ENCODE assay signal across 16 cellular contexts in the genomic region with DNA sequence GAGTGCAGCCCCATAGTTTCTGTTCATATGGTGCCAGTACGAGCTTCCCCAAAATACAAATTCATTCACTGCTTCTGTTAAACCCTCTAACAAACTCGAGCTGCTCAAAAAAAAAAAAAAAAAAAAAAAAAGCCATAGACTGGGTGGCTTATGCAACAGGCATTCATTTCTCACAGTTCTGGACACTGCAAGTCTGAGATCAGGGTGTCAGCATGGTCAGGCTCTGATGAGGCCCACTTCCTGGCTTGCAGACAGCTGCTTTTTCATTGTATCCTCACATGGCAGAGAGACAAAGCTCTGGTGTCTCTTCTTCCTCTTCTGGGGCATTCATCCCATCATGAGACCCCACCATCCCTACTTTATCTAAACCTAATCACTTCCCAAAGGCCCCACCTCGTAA.
DNase-seq lines count a peak whose midpoint lies in the region; ATAC-seq and TF ChIP-seq lines count a peak whose summit lies in the region.
"Had no signal": no experiment of that assay in that cellular context is flagged by ENCODE, and none has a peak within 500 bp of the region (broad histone marks: within the 10 kb centered on the region; RNA-seq: fewer than 3 reads in every experiment).

No MANE protein-coding gene starts in this region.

- H3F3A ChIP-seq in GM23338 (replicated peaks; ENCODE audit: low read depth) = no peaks in the 10 kb centered on the region

- H4K20me1 ChIP-seq in GM23338 (replicated peaks; ENCODE audit: insufficient read depth) = no peaks in the 10 kb centered on the region

- peaks cover under 1% of the 10 kb centered on the region for H3K27me3 Mint-ChIP-seq in GM23338 (ENCODE audit: insufficient read depth, low read depth, poor library complexity)
- H3K27me3 Mint-ChIP-seq: activated naive CD8-positive, alpha-beta T cell treated with anti-CD3 and anti-CD28 coated beads, Interleukin-2, amount 10 ng/mL, durations not matched to agents 7 days and 5 days; naive B cell had no signal

- peaks cover 4% of the 10 kb centered on the region; the same call in 1 of the 2 replicates for H3K9me2 ChIP-seq in GM23338 (ENCODE audit: insufficient read depth)

- H3K36me3 ChIP-seq in GM23338 (ENCODE audit: insufficient read depth) = no peaks in the 10 kb centered on the region
- H3K36me3 ChIP-seq: suprapubic skin had no signal

- no peak overlapping the region for H2AFZ ChIP-seq in GM23338

- peak; percentile 14 for DNase-seq in GM12865 (ENCODE audit: low read depth)
- peak; percentile 7 for DNase-seq in RPMI7951 (ENCODE audit: low read depth)
- DNase-seq in fibroblast of pulmonary artery (ENCODE audit: low read depth) = peak; percentile 74
- peak; percentile 33 for DNase-seq in pons (ENCODE audit: low spot score)
- DNase-seq in inferior parietal cortex (ENCODE audit: extremely low spot score) = no peak
- DNase-seq in NCI-H2227 treated with DMSO at 0.1 percent for 48 hours (lab: John Stamatoyannopoulos, UW) = no peak
- DNase-seq in GM23338 (ENCODE audit: low spot score) = no peak
- no peak for DNase-seq in NCI-H1092 (lab: John Stamatoyannopoulos, UW)
- DNase-seq: activated CD4-positive, alpha-beta T cell treated with anti-CD3 and anti-CD28 coated beads, Interleukin-2, amount 50 U/mL, for 48 hours; activated naive CD8-positive, alpha-beta T cell treated with anti-CD3 and anti-CD28 coated beads, Interleukin-2, amount 10 ng/mL, durations not matched to agents 7 days and 5 days; activated T-cell treated with anti-CD3 and anti-CD28 coated beads, Interleukin-2, amount 50 U/mL, for 48 hours; CD8-positive, alpha-beta memory T cell; left colon; naive B cell had no signal

- H3K4me1 Mint-ChIP-seq in GM23338 = peaks cover 4% of the 10 kb centered on the region
- H3K4me1 Mint-ChIP-seq: CD8-positive, alpha-beta memory T cell; central memory CD8-positive, alpha-beta T cell had no signal

- no peaks in the 10 kb centered on the region for H3K4me1 ChIP-seq in GM23338 (ENCODE audit: insufficient read depth)
- H3K4me1 ChIP-seq: suprapubic skin had no signal

- no peak overlapping the region for H3K27ac Mint-ChIP-seq in GM23338
- H3K27ac Mint-ChIP-seq: activated naive CD8-positive, alpha-beta T cell treated with anti-CD3 and anti-CD28 coated beads, Interleukin-2, amount 10 ng/mL, durations not matched to agents 7 days and 5 days; CD8-positive, alpha-beta memory T cell; naive B cell had no signal

- no peaks in the 10 kb centered on the region; the same call in 1 of the 3 replicates for H3K9me3 Mint-ChIP-seq in GM23338
- H3K9me3 Mint-ChIP-seq: activated naive CD8-positive, alpha-beta T cell treated with anti-CD3 and anti-CD28 coated beads, Interleukin-2, amount 10 ng/mL, durations not matched to agents 7 days and 5 days; CD8-positive, alpha-beta memory T cell; central memory CD8-positive, alpha-beta T cell; naive B cell had no signal

- H3K36me3 Mint-ChIP-seq in GM23338 (ENCODE audit: low read depth) = no peaks in the 10 kb centered on the region
- H3K36me3 Mint-ChIP-seq: activated naive CD8-positive, alpha-beta T cell treated with anti-CD3 and anti-CD28 coated beads, Interleukin-2, amount 10 ng/mL, durations not matched to agents 7 days and 5 days; CD8-positive, alpha-beta memory T cell; naive B cell had no signal

- H3K27ac ChIP-seq in GM23338 (ENCODE audit: low read depth) = no peak overlapping the region
- H3K27ac ChIP-seq: suprapubic skin had no signal

- no peaks in the 10 kb centered on the region for H3K27me3 ChIP-seq in GM23338 (ENCODE audit: insufficient read depth)
- H3K27me3 ChIP-seq: suprapubic skin had no signal

- H3K79me2 ChIP-seq in GM23338 (replicated peaks; ENCODE audit: insufficient read depth) = no peaks in the 10 kb centered on the region

- ATAC-seq in GM23338 = no peak
- ATAC-seq: left colon had no signal

- TF ChIP-seq CTCF in GM12865 (IDR thresholded peaks at IDR 0.05; ENCODE audit: insufficient read depth, low read depth, low read length, missing control alignments) (no peak), fibroblast of pulmonary artery (IDR thresholded peaks at IDR 0.05; ENCODE audit: low read length, missing control alignments) (no peak), GM23338 (conservative IDR thresholded peaks at IDR 0.05; ENCODE audit: low read depth in 2 of 2) (no peak)

- H3K4me3 ChIP-seq in GM12865 (ENCODE audit: low read depth, low read length) (no peak overlapping the region), fibroblast of pulmonary artery (replicated peaks; ENCODE audit: low read depth, low read length) (no peak overlapping the region), GM23338 (no peak overlapping the region)
- H3K4me3 ChIP-seq: suprapubic skin had no signal

- H3K4me2 ChIP-seq in GM23338 = no peak overlapping the region

- no peak overlapping the region for H3K4me3 Mint-ChIP-seq in GM23338
- H3K4me3 Mint-ChIP-seq: activated naive CD8-positive, alpha-beta T cell treated with anti-CD3 and anti-CD28 coated beads, Interleukin-2, amount 10 ng/mL, durations not matched to agents 7 days and 5 days; CD8-positive, alpha-beta memory T cell; central memory CD8-positive, alpha-beta T cell; naive B cell had no signal

TF ChIP-seq in GM23338, 12 proteins besides CTCF, POLR2A, EP300 and RAD21 (continues in another document):
- no peak for TF ChIP-seq STAT1 (IDR thresholded peaks at IDR 0.05; ENCODE audit: unreplicated experiment)
- TF ChIP-seq ZNF114 (CRISPR knock-in tag; IDR thresholded peaks at IDR 0.05) = no peak
- TF ChIP-seq EZH2phosphoT487 (IDR thresholded peaks at IDR 0.05; ENCODE audit: unreplicated experiment) = no peak
- no peak for TF ChIP-seq POLR2AphosphoS5 (IDR thresholded peaks at IDR 0.05; ENCODE audit: low read depth)
- TF ChIP-seq, protein P1, sequence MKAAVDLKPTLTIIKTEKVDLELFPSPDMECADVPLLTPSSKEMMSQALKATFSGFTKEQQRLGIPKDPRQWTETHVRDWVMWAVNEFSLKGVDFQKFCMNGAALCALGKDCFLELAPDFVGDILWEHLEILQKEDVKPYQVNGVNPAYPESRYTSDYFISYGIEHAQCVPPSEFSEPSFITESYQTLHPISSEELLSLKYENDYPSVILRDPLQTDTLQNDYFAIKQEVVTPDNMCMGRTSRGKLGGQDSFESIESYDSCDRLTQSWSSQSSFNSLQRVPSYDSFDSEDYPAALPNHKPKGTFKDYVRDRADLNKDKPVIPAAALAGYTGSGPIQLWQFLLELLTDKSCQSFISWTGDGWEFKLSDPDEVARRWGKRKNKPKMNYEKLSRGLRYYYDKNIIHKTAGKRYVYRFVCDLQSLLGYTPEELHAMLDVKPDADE (IDR thresholded peaks at IDR 0.05) = no peak
- no peak for TF ChIP-seq JUNB (IDR thresholded peaks at IDR 0.05; ENCODE audit: unreplicated experiment)
- TF ChIP-seq, protein P2, sequence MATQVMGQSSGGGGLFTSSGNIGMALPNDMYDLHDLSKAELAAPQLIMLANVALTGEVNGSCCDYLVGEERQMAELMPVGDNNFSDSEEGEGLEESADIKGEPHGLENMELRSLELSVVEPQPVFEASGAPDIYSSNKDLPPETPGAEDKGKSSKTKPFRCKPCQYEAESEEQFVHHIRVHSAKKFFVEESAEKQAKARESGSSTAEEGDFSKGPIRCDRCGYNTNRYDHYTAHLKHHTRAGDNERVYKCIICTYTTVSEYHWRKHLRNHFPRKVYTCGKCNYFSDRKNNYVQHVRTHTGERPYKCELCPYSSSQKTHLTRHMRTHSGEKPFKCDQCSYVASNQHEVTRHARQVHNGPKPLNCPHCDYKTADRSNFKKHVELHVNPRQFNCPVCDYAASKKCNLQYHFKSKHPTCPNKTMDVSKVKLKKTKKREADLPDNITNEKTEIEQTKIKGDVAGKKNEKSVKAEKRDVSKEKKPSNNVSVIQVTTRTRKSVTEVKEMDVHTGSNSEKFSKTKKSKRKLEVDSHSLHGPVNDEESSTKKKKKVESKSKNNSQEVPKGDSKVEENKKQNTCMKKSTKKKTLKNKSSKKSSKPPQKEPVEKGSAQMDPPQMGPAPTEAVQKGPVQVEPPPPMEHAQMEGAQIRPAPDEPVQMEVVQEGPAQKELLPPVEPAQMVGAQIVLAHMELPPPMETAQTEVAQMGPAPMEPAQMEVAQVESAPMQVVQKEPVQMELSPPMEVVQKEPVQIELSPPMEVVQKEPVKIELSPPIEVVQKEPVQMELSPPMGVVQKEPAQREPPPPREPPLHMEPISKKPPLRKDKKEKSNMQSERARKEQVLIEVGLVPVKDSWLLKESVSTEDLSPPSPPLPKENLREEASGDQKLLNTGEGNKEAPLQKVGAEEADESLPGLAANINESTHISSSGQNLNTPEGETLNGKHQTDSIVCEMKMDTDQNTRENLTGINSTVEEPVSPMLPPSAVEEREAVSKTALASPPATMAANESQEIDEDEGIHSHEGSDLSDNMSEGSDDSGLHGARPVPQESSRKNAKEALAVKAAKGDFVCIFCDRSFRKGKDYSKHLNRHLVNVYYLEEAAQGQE (IDR thresholded peaks at IDR 0.05; ENCODE audit: unreplicated experiment) = no peak
- no peak for TF ChIP-seq NANOG (IDR thresholded peaks at IDR 0.05; ENCODE audit: borderline replicate concordance)
- no peak for TF ChIP-seq CREB1 (CRISPR knock-in tag; IDR thresholded peaks at IDR 0.05; ENCODE audit: low read depth)
- TF ChIP-seq EZH2 (IDR thresholded peaks at IDR 0.05; ENCODE audit: low read depth, unreplicated experiment) = no peak

Comparison
In these comparisons a context has a peak if more than half of its experiments do, and no peak if none do; other contexts are left out.
1. DNase-seq: peak in GM12865 (single experiment), RPMI7951 (single experiment), fibroblast of pulmonary artery (single experiment) and pons (single experiment); none in inferior parietal cortex (single experiment), NCI-H2227 treated with DMSO at 0.1 percent for 48 hours (single experiment), GM23338 (single experiment) and NCI-H1092 (single experiment).